ENCODE assay signal across 18 cellular contexts in the genomic region with DNA sequence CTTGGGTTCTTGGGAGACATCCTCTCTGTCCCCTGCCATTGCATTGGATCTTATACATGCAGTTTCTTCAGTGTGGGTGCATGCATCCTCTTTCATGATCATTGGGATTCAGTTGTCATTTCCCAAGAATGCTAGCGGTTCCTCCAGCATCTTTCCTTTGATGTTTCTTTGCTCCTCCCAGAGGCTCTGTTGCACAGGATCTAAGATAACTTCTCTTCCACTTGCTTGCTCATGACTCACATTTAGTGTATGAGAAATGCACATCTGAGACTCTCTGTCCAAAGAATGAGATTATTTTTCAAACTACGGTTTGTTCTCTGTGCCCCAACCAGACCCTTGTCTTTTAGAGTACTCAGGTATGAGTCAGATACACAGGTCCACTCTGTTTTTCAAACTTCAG.
A peak's percentile ranks its signal among the peaks of the same experiment; 100 is the strongest.
DNase-seq lines count a peak whose midpoint lies in the region; ATAC-seq and TF ChIP-seq lines count a peak whose summit lies in the region.
"Had no signal": no experiment of that assay in that cellular context is flagged by ENCODE, and none has a peak within 500 bp of the region (broad histone marks: within the 10 kb centered on the region; RNA-seq: fewer than 3 reads in every experiment).

No MANE protein-coding gene starts in this region.

- H3K9ac ChIP-seq in PC-3 (ENCODE audit: low read length): no peak overlapping the region

- no TSS peak for BruUV-seq in PC-3 (replicated peaks; lab: Mats Ljungman, UMichigan)

- CTCF ChIA-PET in PC-3 (lab: Charles Lee): no interaction called here

- no peaks in the 10 kb centered on the region for H3K27me3 ChIP-seq in PC-3 (ENCODE audit: low read length)
- H3K27me3 ChIP-seq in MG63: no peaks in the 10 kb centered on the region

- peak; percentile 68 for DNase-seq in ELR (ENCODE audit: low read depth)
- peak; percentile 38 for DNase-seq in PC-3
- DNase-seq in choroid plexus epithelial cell (ENCODE audit: low read depth): peak; percentile 30
- peak; percentile 43 for DNase-seq in kidney glomerular epithelial cell (lab: John Stamatoyannopoulos, UW)
- no peak for DNase-seq in activated naive CD4-positive, alpha-beta T cell treated with anti-CD3 and anti-CD28 coated beads, Interleukin-2, amount 50 U/mL, for 16 hours
- no peak for DNase-seq in NCI-H2227 (lab: John Stamatoyannopoulos, UW; ENCODE audit: unreplicated experiment)
- DNase-seq in MG63: no peak
- DNase-seq: cortex of kidney, GOT3, Karpas-422, kidney, NCI-H1105 treated with DMSO at 0.1 percent for 48 hours, NCI-H2081 treated with DMSO at 0.1 percent for 48 hours, NCI-H510A treated with DMSO at 0.1 percent for 48 hours had no signal

- H4K20me1 ChIP-seq in PC-3 (ENCODE audit: low read length): no peaks in the 10 kb centered on the region

- no peaks in the 10 kb centered on the region for H3F3A ChIP-seq in PC-3 (ENCODE audit: low read length, unreplicated experiment)

- H3K4me3 ChIP-seq in PC-3 (ENCODE audit: low read length): no peak overlapping the region
- H3K4me3 ChIP-seq in choroid plexus epithelial cell (ENCODE audit: low read depth, low read length): no peak overlapping the region
- no peak overlapping the region for H3K4me3 ChIP-seq in MG63

- ATAC-seq in PC-3 (peak; percentile 50; the same call in 1 of the 2 replicates), HG03159 (IDR thresholded peaks at IDR 0.05; ENCODE audit: unreplicated experiment) (no peak)
- ATAC-seq: activated naive CD4-positive, alpha-beta T cell treated with anti-CD3 and anti-CD28 coated beads, Interleukin-2, amount 50 U/mL, for 72 hours; stimulated activated effector memory CD8-positive, alpha-beta T cell treated with anti-CD3 and anti-CD28 coated beads, Interleukin-12 subunit alpha, Interleukin-12 subunit beta, amount 100 ng/mL, for 72 hours had no signal

- no peaks in the 10 kb centered on the region for H3K36me3 ChIP-seq in PC-3 (ENCODE audit: low read depth, low read length)
- no peaks in the 10 kb centered on the region for H3K36me3 ChIP-seq in MG63

- H3K4me1 ChIP-seq in PC-3 (ENCODE audit: insufficient read depth, low read length): peaks cover 11% of the 10 kb centered on the region; the same call in 1 of the 2 replicates

- H3K9me3 ChIP-seq in PC-3 (ENCODE audit: low read length): no peaks in the 10 kb centered on the region
- no peaks in the 10 kb centered on the region for H3K9me3 ChIP-seq in MG63

- H3K9me2 ChIP-seq in PC-3 (replicated peaks; ENCODE audit: low read length): no peaks in the 10 kb centered on the region

- intact Hi-C loops in PC-3 (cut with micrococcal nuclease): loop anchor here (2.0 kb wide), 3 partner anchors 47 to 665 kb away; no protein-coding TSS in a partner anchor

- no peaks in the 10 kb centered on the region for H3K79me2 ChIP-seq in PC-3 (ENCODE audit: low read length)

- POLR2A ChIA-PET in PC-3 (lab: Charles Lee; ENCODE audit: unreplicated experiment): interaction anchor here (0.7 kb wide), 1 partner anchor 359 kb away, joined by 3 read pairs; no protein-coding TSS in a partner anchor

- no peak overlapping the region for H3K4me2 ChIP-seq in PC-3 (ENCODE audit: low read length)

- H2AFZ ChIP-seq in PC-3 (ENCODE audit: low read length): no peak overlapping the region; the same call in 1 of the 2 replicates

- no peak overlapping the region for H3K27ac ChIP-seq in PC-3 (ENCODE audit: low read length)
- H3K27ac ChIP-seq: RWPE1 had no signal

- no peak for TF ChIP-seq CTCF in PC-3 (conservative IDR thresholded peaks at IDR 0.05; ENCODE audit: low read depth, low read length)
- TF ChIP-seq CTCF in choroid plexus epithelial cell (conservative IDR thresholded peaks at IDR 0.05; ENCODE audit: low read depth, low read length): no peak

Comparison
In these comparisons a context has a peak if more than half of its experiments do, and no peak if none do; other contexts are left out.
1. DNase-seq: peak in ELR (single experiment), PC-3 (single experiment), choroid plexus epithelial cell (single experiment) and kidney glomerular epithelial cell (single experiment); none in activated naive CD4-positive, alpha-beta T cell treated with anti-CD3 and anti-CD28 coated beads, Interleukin-2, amount 50 U/mL, for 16 hours (single experiment), NCI-H2227 (single experiment) and MG63 (single experiment).